In genomic region chr4:108043536-108043935, GRCh38 we compare ENCODE assay signal across 17 cellular contexts. TPM values are rescaled to one million over a fixed set of nuclear protein-coding genes. Genes with fewer than 3 reads are reported as not detected.
DNase-seq lines count a peak whose midpoint lies in the region; ATAC-seq and TF ChIP-seq lines count a peak whose summit lies in the region.
"Had no signal": no experiment of that assay in that cellular context is flagged by ENCODE, and none has a peak within 500 bp of the region (broad histone marks: within the 10 kb centered on the region; RNA-seq: fewer than 3 reads in every experiment).

No MANE protein-coding gene starts in this region.

- POLR2A ChIA-PET in CD4-positive, alpha-beta memory T cell (lab: Charles Lee; ENCODE audit: partially characterized antibody): interaction anchor here (0.8 to 1.6 kb wide), 8 partner anchors 10 to 576 kb away, joined by 3 to 5 read pairs (median 3); partner anchors contain the start of gene RPL34

- H3K36me3 Mint-ChIP-seq in CD4-positive, alpha-beta memory T cell: peaks cover 24 to 25% of the 10 kb centered on the region in 2 donors
- H3K36me3 Mint-ChIP-seq: IgD-negative memory B cell had no signal

- H3K36me3 ChIP-seq in CD4-positive, alpha-beta memory T cell (ENCODE audit: insufficient read depth, low read length): peaks cover 15% of the 10 kb centered on the region
- H3K36me3 ChIP-seq in HUES48 (ENCODE audit: control insufficient read depth, insufficient read depth, low read length) (no peaks in the 10 kb centered on the region), OCI-LY1 (ENCODE audit: insufficient read depth, low read length) (peaks cover 37% of the 10 kb centered on the region), left ventricle myocardium inferior (no peaks in the 10 kb centered on the region)
- H3K36me3 ChIP-seq: adrenal gland had no signal

- no peak overlapping the region for H3K27ac ChIP-seq in CD4-positive, alpha-beta memory T cell (ENCODE audit: low read depth, low read length)
- H3K27ac ChIP-seq in HUES48 (ENCODE audit: low read depth, low read length): peak overlapping the region; percentile 42
- peak overlapping the region; percentile 97 for H3K27ac ChIP-seq in OCI-LY1 (ENCODE audit: low read depth, low read length, poor library complexity, severe bottlenecking)
- H3K27ac ChIP-seq in left ventricle myocardium inferior (replicated peaks): no peak overlapping the region
- H3K27ac ChIP-seq: adrenal gland, dorsolateral prefrontal cortex, psoas muscle had no signal

- peaks cover 5% of the 10 kb centered on the region for H3K4me1 ChIP-seq in CD4-positive, alpha-beta memory T cell (ENCODE audit: insufficient read depth, low read length)
- H3K4me1 ChIP-seq in HUES48 (ENCODE audit: control insufficient read depth, insufficient read depth, low read length): 0 out of 2 replicates have a peak, but pooled peaks cover 3% of the 10 kb centered on the region
- peaks cover 56% of the 10 kb centered on the region for H3K4me1 ChIP-seq in OCI-LY1 (ENCODE audit: insufficient read depth, low read length, severe bottlenecking)
- H3K4me1 ChIP-seq in left ventricle myocardium inferior: peaks cover 5% of the 10 kb centered on the region

- no peaks in the 10 kb centered on the region for H3K27me3 ChIP-seq in CD4-positive, alpha-beta memory T cell (ENCODE audit: insufficient read depth, low read length)
- H3K27me3 ChIP-seq in HUES48 (ENCODE audit: control insufficient read depth, insufficient read depth, low read length) (no peaks in the 10 kb centered on the region), OCI-LY1 (ENCODE audit: insufficient read depth, low read length) (no peaks in the 10 kb centered on the region), left ventricle myocardium inferior (ENCODE audit: low read depth) (no peaks in the 10 kb centered on the region)
- H3K27me3 ChIP-seq: adrenal gland, dorsolateral prefrontal cortex had no signal

- no peak overlapping the region for H3K9ac ChIP-seq in HUES48 (ENCODE audit: low read depth, low read length)
- peak overlapping the region; percentile 56 for H3K9ac ChIP-seq in OCI-LY1 (ENCODE audit: low read length)

- peak overlapping the region in 1 of 8 donors; percentile 26 for H3K4me3 Mint-ChIP-seq in CD4-positive, alpha-beta memory T cell
- H3K4me3 Mint-ChIP-seq: IgD-negative memory B cell had no signal

- CTCF ChIA-PET in CD4-positive, alpha-beta memory T cell (lab: Charles Lee; ENCODE audit: partially characterized antibody): interaction anchor here (1.0 to 2.3 kb wide), 4 partner anchors 12 to 437 kb away, joined by 3 to 8 read pairs (median 4); no protein-coding TSS in a partner anchor

- no peaks in the 10 kb centered on the region for H3K79me2 ChIP-seq in OCI-LY1 (ENCODE audit: insufficient read depth, low read length)

- no peak for ATAC-seq in HG02798 (IDR thresholded peaks at IDR 0.05; ENCODE audit: poor library complexity, unreplicated experiment)
- ATAC-seq: HCT116 had no signal

- no peaks in the 10 kb centered on the region for H3K27me3 Mint-ChIP-seq in CD4-positive, alpha-beta memory T cell
- H3K27me3 Mint-ChIP-seq: IgD-negative memory B cell had no signal

- peak overlapping the region; percentile 36 for H3K4me2 ChIP-seq in OCI-LY1 (ENCODE audit: low read length)

- 0 out of 2 replicates have a peak, but pooled peaks cover 6% of the 10 kb centered on the region for H3F3A ChIP-seq in OCI-LY1 (ENCODE audit: insufficient read depth, low read length)

- no peaks in the 10 kb centered on the region for H4K20me1 ChIP-seq in OCI-LY1 (ENCODE audit: insufficient read depth, low read length)

- TF ChIP-seq CTCF in OCI-LY1 (IDR thresholded peaks at IDR 0.05; ENCODE audit: low read length): no peak
- no peak for TF ChIP-seq CTCF in foreskin fibroblast (IDR thresholded peaks at IDR 0.05; ENCODE audit: low read depth, low read length)
- TF ChIP-seq CTCF in left ventricle myocardium inferior (IDR thresholded peaks at IDR 0.05; ENCODE audit: borderline replicate concordance): no peak

- no peak overlapping the region for H2AFZ ChIP-seq in OCI-LY1 (ENCODE audit: low read length)

- no peaks in the 10 kb centered on the region for H3K9me2 ChIP-seq in OCI-LY1 (ENCODE audit: low read depth, low read length)

- intact Hi-C loops in CD4-positive, alpha-beta memory T cell (cut with micrococcal nuclease): no loop called here
- intact Hi-C loops in left ventricle myocardium inferior (cut with micrococcal nuclease): no loop called here

- peaks cover 9 to 40% (median 28%) of the 10 kb centered on the region in 4 donors for H3K4me1 Mint-ChIP-seq in CD4-positive, alpha-beta memory T cell
- H3K4me1 Mint-ChIP-seq: IgD-negative memory B cell had no signal

- DNase-seq in CD4-positive, alpha-beta memory T cell: no peak
- peak; percentile 72 to 90 for DNase-seq in foreskin fibroblast
- DNase-seq in mesenteric fat pad (ENCODE audit: low spot score): no peak
- DNase-seq in stimulated activated CD8-positive, alpha-beta memory T cell treated with anti-CD3 and anti-CD28 coated beads, Interleukin-4, amount 100 ng/mL, for 48 hours: no peak
- DNase-seq in left ventricle myocardium inferior: no peak
- DNase-seq: activated CD4-positive, alpha-beta T cell treated with anti-CD3 and anti-CD28 coated beads for 4 hours; adrenal gland; dorsolateral prefrontal cortex; head of caudate nucleus; NCI-H526; psoas muscle; stimulated activated CD4-positive, alpha-beta T cell treated with anti-CD3 and anti-CD28 coated beads, Interleukin-4, amount 100 ng/mL, for 1 hour had no signal

- no peak overlapping the region for H3K4me3 ChIP-seq in CD4-positive, alpha-beta memory T cell (ENCODE audit: low read length in 2 of 2)
- H3K4me3 ChIP-seq in HUES48 (ENCODE audit: low read depth, low read length) (no peak overlapping the region), OCI-LY1 (ENCODE audit: low read depth, low read length, poor library complexity, severe bottlenecking) (no peak overlapping the region), foreskin fibroblast (ENCODE audit: low read depth in 1 of 2, low read length in 2 of 2) (no peak overlapping the region), left ventricle myocardium inferior (no peak overlapping the region)
- H3K4me3 ChIP-seq: adrenal gland, dorsolateral prefrontal cortex, psoas muscle had no signal

- no peaks in the 10 kb centered on the region for H3K9me3 ChIP-seq in CD4-positive, alpha-beta memory T cell (ENCODE audit: control insufficient read depth in 1 of 2, low read length in 2 of 2)
- H3K9me3 ChIP-seq in HUES48 (ENCODE audit: control insufficient read depth, insufficient read depth, low read length): no peaks in the 10 kb centered on the region
- no peaks in the 10 kb centered on the region for H3K9me3 ChIP-seq in OCI-LY1 (ENCODE audit: low read length)
- no peaks in the 10 kb centered on the region for H3K9me3 ChIP-seq in left ventricle myocardium inferior (replicated peaks)
- H3K9me3 ChIP-seq: adrenal gland, psoas muscle had no signal

- H3K9me3 Mint-ChIP-seq in CD4-positive, alpha-beta memory T cell: peaks cover 0 to 6% (median 0%) of the 10 kb centered on the region in 8 donors
- H3K9me3 Mint-ChIP-seq: IgD-negative memory B cell had no signal

- H3K27ac Mint-ChIP-seq in CD4-positive, alpha-beta memory T cell: peak overlapping the region in 6 of 7 donors; percentile 27 to 92 (median 82)
- H3K27ac Mint-ChIP-seq: IgD-negative memory B cell had no signal

RNA-seq across cellular contexts. Expression of gene HADH, which starts 53.8 kb away (rescaled TPM):
- 10 to 100 TPM; 20.0 to 23.0 TPM for total RNA-seq in CD4-positive, alpha-beta memory T cell
- polyA plus RNA-seq in CD4-positive, alpha-beta memory T cell: 10 to 100 TPM; 32.8 to 41.8 TPM
- 111 TPM for total RNA-seq in mesenteric fat pad
- 238 TPM for total RNA-seq in left ventricle myocardium inferior

Comparison
In these comparisons a context has a peak if more than half of its experiments do, and no peak if none do; other contexts are left out.
1. DNase-seq: peak in foreskin fibroblast (2 of 2); none in CD4-positive, alpha-beta memory T cell (0 of 5), mesenteric fat pad (single experiment), stimulated activated CD8-positive, alpha-beta memory T cell treated with anti-CD3 and anti-CD28 coated beads, Interleukin-4, amount 100 ng/mL, for 48 hours (single experiment) and left ventricle myocardium inferior (single experiment).
2. H3K27ac ChIP-seq: peak in HUES48 (single experiment) and OCI-LY1 (single experiment); none in CD4-positive, alpha-beta memory T cell (single experiment) and left ventricle myocardium inferior (single experiment).